1 cellular context compared by ENCODE assay signal in the genomic region with DNA sequence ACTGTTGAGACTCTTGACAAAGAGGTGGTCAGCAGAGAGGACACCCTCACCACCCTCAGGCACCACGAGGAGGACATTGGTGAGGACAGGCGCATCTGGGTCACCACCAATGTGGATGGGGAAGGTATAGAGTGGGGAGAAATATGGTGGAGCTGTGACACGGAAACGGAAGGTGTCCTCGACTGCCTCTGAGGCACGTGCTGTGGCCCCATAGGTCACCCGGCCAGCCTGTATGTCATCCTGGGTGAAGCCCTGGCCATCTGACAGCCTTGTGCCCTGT.
TF ChIP-seq lines count a peak whose summit lies in the region.

No MANE protein-coding gene starts in this region.

TF ChIP-seq in K562, 482 proteins besides CTCF, POLR2A, EP300 and RAD21:
- TF ChIP-seq ETV5 (CRISPR knock-in tag; IDR thresholded peaks at IDR 0.05; ENCODE audit: low read depth) (no peak), CBFB (CRISPR knock-in tag; IDR thresholded peaks at IDR 0.05) (0 out of 2 replicates have a peak, but pooled peaks have one; percentile 44), SNRNP70 (optimal IDR thresholded peaks at IDR 0.05; ENCODE audit: low read depth, low read length) (no peak)
- TF ChIP-seq, protein P1, sequence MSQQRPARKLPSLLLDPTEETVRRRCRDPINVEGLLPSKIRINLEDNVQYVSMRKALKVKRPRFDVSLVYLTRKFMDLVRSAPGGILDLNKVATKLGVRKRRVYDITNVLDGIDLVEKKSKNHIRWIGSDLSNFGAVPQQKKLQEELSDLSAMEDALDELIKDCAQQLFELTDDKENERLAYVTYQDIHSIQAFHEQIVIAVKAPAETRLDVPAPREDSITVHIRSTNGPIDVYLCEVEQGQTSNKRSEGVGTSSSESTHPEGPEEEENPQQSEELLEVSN (IDR thresholded peaks at IDR 0.05; ENCODE audit: borderline replicate concordance in 1 of 2, extremely low read depth in 1 of 2, insufficient read depth in 1 of 2, insufficient read length in 1 of 2, low read depth in 1 of 2, low read length in 1 of 2, poor library complexity in 1 of 2, severe bottlenecking in 1 of 2), result peak; percentile 40 to 67
- TF ChIP-seq, protein P2, sequence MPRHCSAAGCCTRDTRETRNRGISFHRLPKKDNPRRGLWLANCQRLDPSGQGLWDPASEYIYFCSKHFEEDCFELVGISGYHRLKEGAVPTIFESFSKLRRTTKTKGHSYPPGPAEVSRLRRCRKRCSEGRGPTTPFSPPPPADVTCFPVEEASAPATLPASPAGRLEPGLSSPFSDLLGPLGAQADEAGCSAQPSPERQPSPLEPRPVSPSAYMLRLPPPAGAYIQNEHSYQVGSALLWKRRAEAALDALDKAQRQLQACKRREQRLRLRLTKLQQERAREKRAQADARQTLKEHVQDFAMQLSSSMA (CRISPR knock-in tag; IDR thresholded peaks at IDR 0.05), result no peak
